14 cellular contexts compared by ENCODE assay signal in the genomic region with DNA sequence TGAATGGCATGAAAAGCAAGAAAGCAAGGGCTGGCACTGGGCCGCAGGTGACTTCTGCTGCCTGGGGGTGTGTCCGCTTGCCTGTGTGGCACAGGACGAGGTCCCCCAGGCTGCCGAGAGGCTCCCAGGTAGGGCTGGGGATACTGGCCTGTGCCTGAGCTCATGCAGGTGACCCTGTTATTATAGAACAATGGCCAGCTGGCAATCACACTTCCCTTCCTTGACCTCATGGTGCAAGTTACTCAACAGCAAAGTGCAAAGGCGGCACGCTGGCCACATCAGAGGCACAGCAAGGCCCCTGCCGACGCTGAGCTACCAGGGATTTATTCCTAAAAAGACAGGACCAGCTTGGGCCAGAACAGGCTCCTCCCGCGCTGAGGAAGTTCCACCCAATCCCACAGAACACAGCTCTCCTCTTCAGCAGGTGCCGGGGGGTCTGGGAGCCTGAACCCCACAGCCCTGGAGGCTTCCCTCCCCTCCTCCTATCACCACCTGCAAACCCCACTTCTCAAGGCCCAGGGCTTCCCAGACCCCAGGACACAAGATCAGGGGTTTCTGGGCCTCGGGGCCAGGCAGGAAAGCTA. TPM values are rescaled to one million over a fixed set of nuclear protein-coding genes. Genes with fewer than 3 reads are reported as not detected.
DNase-seq lines count a peak whose midpoint lies in the region; ATAC-seq and TF ChIP-seq lines count a peak whose summit lies in the region.
"Had no signal": no experiment of that assay in that cellular context is flagged by ENCODE, and none has a peak within 500 bp of the region (broad histone marks: within the 10 kb centered on the region; RNA-seq: fewer than 3 reads in every experiment).

No MANE protein-coding gene starts in this region.

- H3K27me3 ChIP-seq in Peyer's patch, result peaks cover 0 to 7% of the 10 kb centered on the region in 2 donors

- H3K36me3 Mint-ChIP-seq in chondrocyte (ENCODE audit: low read depth), result peaks cover 9% of the 10 kb centered on the region
- H3K36me3 Mint-ChIP-seq in progenitor cell of endocrine pancreas (ENCODE audit: insufficient read depth), result no peaks in the 10 kb centered on the region

- H3K4me3 Mint-ChIP-seq in chondrocyte (ENCODE audit: unreplicated experiment) (no peak overlapping the region), progenitor cell of endocrine pancreas (ENCODE audit: low read depth) (peak overlapping the region; percentile 61)

- no peaks in the 10 kb centered on the region for H3K9me3 ChIP-seq in Peyer's patch

- peak overlapping the region in 2 of 4 donors; percentile 9 to 11 for H3K4me3 ChIP-seq in Peyer's patch

- peaks cover 0 to 40% (median 0%) of the 10 kb centered on the region in 3 donors for H3K36me3 ChIP-seq in Peyer's patch

- H3K27ac Mint-ChIP-seq in chondrocyte (ENCODE audit: unreplicated experiment), result peak overlapping the region; percentile 27
- H3K27ac Mint-ChIP-seq in progenitor cell of endocrine pancreas, result peak overlapping the region; percentile 96

- H3K4me1 Mint-ChIP-seq in chondrocyte (ENCODE audit: low read depth) (peaks cover 2% of the 10 kb centered on the region), progenitor cell of endocrine pancreas (ENCODE audit: low read depth) (peaks cover 24% of the 10 kb centered on the region)

- no peaks in the 10 kb centered on the region for H3K9me3 Mint-ChIP-seq in chondrocyte (ENCODE audit: low read depth)
- H3K9me3 Mint-ChIP-seq in progenitor cell of endocrine pancreas (ENCODE audit: low read depth), result no peaks in the 10 kb centered on the region

- H3K4me1 ChIP-seq in Peyer's patch, result peaks cover 0 to 51% (median 29%) of the 10 kb centered on the region in 4 donors

- H3K27me3 Mint-ChIP-seq in chondrocyte (ENCODE audit: low read depth) (peaks cover 2% of the 10 kb centered on the region), progenitor cell of endocrine pancreas (no peaks in the 10 kb centered on the region)

- peak overlapping the region; percentile 71 to 85 (median 77) for H3K27ac ChIP-seq in Peyer's patch
- H3K27ac ChIP-seq: 22Rv1 had no signal

- DNase-seq in NCI-H1417 (lab: John Stamatoyannopoulos, UW) (peak in 2 of 3 experiments; percentile 9 to 10), NCI-H1417 treated with DMSO at 0.1 percent for 48 hours (lab: John Stamatoyannopoulos, UW) (no peak), Peyer's patch (peak in 1 of 3 donors; percentile 27), chondrocyte (ENCODE audit: low spot score) (no peak), progenitor cell of endocrine pancreas (ENCODE audit: low spot score, unreplicated experiment) (no peak), medulla oblongata (ENCODE audit: extremely low spot score) (no peak)
- DNase-seq: NCI-H1694 had no signal

- no peak for TF ChIP-seq CTCF in Peyer's patch (IDR thresholded peaks at IDR 0.05)
- no peak for TF ChIP-seq CTCF in chondrocyte (IDR thresholded peaks at IDR 0.05)
- no peak for TF ChIP-seq CTCF in progenitor cell of endocrine pancreas (IDR thresholded peaks at IDR 0.05; ENCODE audit: unreplicated experiment)

- TF ChIP-seq POLR2A in Peyer's patch (IDR thresholded peaks at IDR 0.05), result no peak

- no peak for ATAC-seq in GM19455 (IDR thresholded peaks at IDR 0.05; ENCODE audit: unreplicated experiment)
- no peak for ATAC-seq in GM18868 (IDR thresholded peaks at IDR 0.05; ENCODE audit: unreplicated experiment)

RNA-seq across cellular contexts. Expression of gene ADAM8, which starts 1.4 kb away (rescaled TPM):
- 10 to 100 TPM in 1 of 4 donors, 1 to 10 TPM in 3; 5.4 to 12.4 (median 6.4) TPM for total RNA-seq in Peyer's patch
- total RNA-seq in chondrocyte, result 1.3 to 3.2 TPM (median 2.3 TPM) in 3 replicates
- 13.7 and 16.3 TPM in 2 replicates for total RNA-seq in progenitor cell of endocrine pancreas

RNA-seq across cellular contexts. Expression of gene TUBGCP2, which starts 30.6 kb away (rescaled TPM):
- total RNA-seq in Peyer's patch, result 10 to 100 TPM; 40.1 to 85.0 (median 67.8) TPM
- total RNA-seq in chondrocyte, result 53.2 to 56.2 TPM (median 54.9 TPM) in 3 replicates
- total RNA-seq in progenitor cell of endocrine pancreas, result 63.2 and 77.0 TPM in 2 replicates

RNA-seq across cellular contexts. Expression of gene ZNF511, which starts 30.6 kb away (rescaled TPM):
- total RNA-seq in Peyer's patch (10 to 100 TPM; 25.7 to 42.9 (median 30.5) TPM), chondrocyte (25.6 to 33.0 TPM (median 32.7 TPM) in 3 replicates), progenitor cell of endocrine pancreas (54.2 and 56.8 TPM in 2 replicates)

RNA-seq across cellular contexts. Expression of gene VENTX, which starts 40.4 kb away (rescaled TPM):
- under 1 TPM in 1 of 4 donors, not detected in 3; 0.54 TPM for total RNA-seq in Peyer's patch
- total RNA-seq in chondrocyte, result not detected in 3 replicates
- total RNA-seq in progenitor cell of endocrine pancreas, result 1.2 TPM in 2 replicates
- total RNA-seq: SK-MEL-5, temporal lobe had no signal

RNA-seq across cellular contexts. Expression of gene UTF1, which starts 48.1 kb away (rescaled TPM):
- not detected for total RNA-seq in Peyer's patch
- total RNA-seq in chondrocyte, result not detected in 3 replicates
- total RNA-seq in progenitor cell of endocrine pancreas, result not detected in 2 replicates
- total RNA-seq: esophagus mucosa, lower leg skin, SK-MEL-5, temporal lobe had no signal

Comparison
In these comparisons a context has a peak if more than half of its experiments do, and no peak if none do; other contexts are left out.
1. DNase-seq: peak in NCI-H1417 (2 of 3); none in NCI-H1417 treated with DMSO at 0.1 percent for 48 hours (single experiment), chondrocyte (single experiment), progenitor cell of endocrine pancreas (single experiment) and medulla oblongata (single experiment).